12 cellular contexts compared by ENCODE assay signal in genomic region chr11:13298765-13299164, GRCh38.
"Had no signal": no experiment of that assay in that cellular context is flagged by ENCODE, and none has a peak within 500 bp of the region (broad histone marks: within the 10 kb centered on the region; RNA-seq: fewer than 3 reads in every experiment).

No MANE protein-coding gene starts in this region.

- H3K27me3 ChIP-seq: cardiac muscle cell, sigmoid colon had no signal

- H3K4me3 Mint-ChIP-seq: nephron had no signal

- H3K36me3 ChIP-seq: cardiac muscle cell, prostate gland, sigmoid colon had no signal

- H3K9me3 Mint-ChIP-seq: nephron had no signal

- H3K4me1 Mint-ChIP-seq: nephron had no signal

- DNase-seq: activated gamma-delta T cell; effector CD4-positive, alpha-beta T cell; Right ventricle myocardium superior; sigmoid colon; stimulated activated CD4-positive, alpha-beta T cell treated with anti-CD3 and anti-CD28 coated beads, Interleukin-12 subunit alpha, Interleukin-12 subunit beta, amount 100 ng/mL, for 4 hours; stimulated activated naive CD4-positive, alpha-beta T cell treated with Interleukin-2 at 50 U/mL for 16 hours; trophoblast cell had no signal

- H3K27ac Mint-ChIP-seq: nephron had no signal

- H3K4me1 ChIP-seq: prostate gland had no signal

- H3K27ac ChIP-seq: cardiac muscle cell, prostate gland, sigmoid colon had no signal

- ATAC-seq: activated CD4-positive, CD25-positive, alpha-beta regulatory T cell treated with anti-CD3 and anti-CD28 coated beads, Interleukin-2, amount 50 U/mL, for 24 hours had no signal

- H3K4me3 ChIP-seq: cardiac muscle cell, lung, prostate gland, sigmoid colon had no signal

- H3K9me3 ChIP-seq: prostate gland, sigmoid colon had no signal
